In genomic region chr16:30399435-30400186, GRCh38 we compare ENCODE assay signal across 8 cellular contexts. TPM values are rescaled to one million over a fixed set of nuclear protein-coding genes. Genes with fewer than 3 reads are reported as not detected.
DNase-seq lines count a peak whose midpoint lies in the region; ATAC-seq and TF ChIP-seq lines count a peak whose summit lies in the region.

No MANE protein-coding gene starts in this region.

- H3K4me1 ChIP-seq in heart left ventricle = peaks cover 5 to 37% (median 18%) of the 10 kb centered on the region in 12 donors
- H3K4me1 ChIP-seq in body of pancreas = peaks cover 46% of the 10 kb centered on the region
- H3K4me1 ChIP-seq in mesenchymal stem cell (ENCODE audit: control insufficient read depth, insufficient read depth, low read depth, low read length) = peaks cover 13% of the 10 kb centered on the region
- peaks cover 0 to 2% of the 10 kb centered on the region in 2 donors for H3K4me1 ChIP-seq in aorta (ENCODE audit: control insufficient read depth in 1 of 2, insufficient read depth in 2 of 2, low read length in 2 of 2)

- H4K8ac ChIP-seq in mesenchymal stem cell (ENCODE audit: low read length) = peak overlapping the region; percentile 91

- peak overlapping the region; percentile 80 to 93 (median 90) for H3K27ac ChIP-seq in heart left ventricle
- peak overlapping the region; percentile 46 to 81 (median 70) for H3K27ac ChIP-seq in body of pancreas
- peak overlapping the region; percentile 99 for H3K27ac ChIP-seq in mesenchymal stem cell (ENCODE audit: low read length, poor library complexity, severe bottlenecking)
- H3K27ac ChIP-seq in aorta (ENCODE audit: low read depth in 1 of 2, low read length in 2 of 2) = peak overlapping the region; percentile 19 to 91

- peak overlapping the region; percentile 37 to 86 (median 70) for H3K4me3 ChIP-seq in heart left ventricle
- H3K4me3 ChIP-seq in body of pancreas = peak overlapping the region in 1 of 2 donors; percentile 50
- H3K4me3 ChIP-seq in mesenchymal stem cell (ENCODE audit: insufficient read depth in 1 of 2, low read depth in 1 of 2, low read length in 2 of 2) = peak overlapping the region; percentile 56 to 83
- H3K4me3 ChIP-seq in aorta (ENCODE audit: low read length in 2 of 2) = peak overlapping the region; percentile 46 to 94

- H3K4ac ChIP-seq in mesenchymal stem cell (ENCODE audit: low read depth in 1 of 2, low read length in 2 of 2) = peak overlapping the region; percentile 37 to 82

- peak overlapping the region; percentile 65 to 73 for H2BK12ac ChIP-seq in mesenchymal stem cell (ENCODE audit: low read length in 2 of 2)

- H3K23ac ChIP-seq in mesenchymal stem cell (ENCODE audit: low read length in 2 of 2) = peak overlapping the region in 1 of 2 experiments; percentile 86

- H4K91ac ChIP-seq in mesenchymal stem cell (ENCODE audit: low read length) = peak overlapping the region; percentile 58

- TF ChIP-seq POLR2A in heart left ventricle (IDR thresholded peaks at IDR 0.05) (no peak), body of pancreas (IDR thresholded peaks at IDR 0.05) (no peak)

- H3K36me3 ChIP-seq in heart left ventricle = peaks cover 0 to 19% (median 6%) of the 10 kb centered on the region in 9 donors
- H3K36me3 ChIP-seq in body of pancreas (replicated peaks in 1 of 2; ENCODE audit: insufficient read depth in 1 of 2, low read depth in 2 of 2) = no peaks in the 10 kb centered on the region
- H3K36me3 ChIP-seq in mesenchymal stem cell (ENCODE audit: control insufficient read depth in 1 of 2, insufficient read depth in 2 of 2, low read depth in 1 of 2, low read length in 2 of 2) = peaks cover 13 to 22% of the 10 kb centered on the region in 2 experiments
- no peaks in the 10 kb centered on the region for H3K36me3 ChIP-seq in aorta (ENCODE audit: control insufficient read depth in 1 of 2, insufficient read depth in 2 of 2, low read length in 1 of 2)

- H2BK120ac ChIP-seq in mesenchymal stem cell (ENCODE audit: low read depth, low read length) = peak overlapping the region; percentile 87

- H3K27me3 ChIP-seq in heart left ventricle (no peaks in the 10 kb centered on the region), body of pancreas (no peaks in the 10 kb centered on the region), mesenchymal stem cell (ENCODE audit: control insufficient read depth in 1 of 2, insufficient read depth in 1 of 2, low read length in 2 of 2) (no peaks in the 10 kb centered on the region), aorta (ENCODE audit: control insufficient read depth in 1 of 2, insufficient read depth in 2 of 2, low read length in 1 of 2) (no peaks in the 10 kb centered on the region)

- peak overlapping the region; percentile 93 for H3K4me2 ChIP-seq in mesenchymal stem cell (ENCODE audit: low read length, poor library complexity, severe bottlenecking)

- peak overlapping the region in 1 of 2 experiments; percentile 83 for H3K14ac ChIP-seq in mesenchymal stem cell (ENCODE audit: low read length in 2 of 2)

- H3K9ac ChIP-seq in mesenchymal stem cell (ENCODE audit: low read length) = peak overlapping the region; percentile 93

- ATAC-seq in heart left ventricle = no peak
- no peak for ATAC-seq in Right ventricle myocardium inferior
- ATAC-seq in body of pancreas = no peak
- no peak for ATAC-seq in aorta (ENCODE audit: low FRiP score)

- TF ChIP-seq CTCF in heart left ventricle (IDR thresholded peaks at IDR 0.05) (no peak), body of pancreas (IDR thresholded peaks at IDR 0.05) (no peak)

- peak overlapping the region; percentile 0 to 88 for H3K18ac ChIP-seq in mesenchymal stem cell (ENCODE audit: low read depth in 1 of 2, low read length in 2 of 2)

- intact Hi-C loops in heart left ventricle (cut with DNase I) = loop anchor here in 4 of 10 donors (5.0 to 10.0 kb wide), 3 partner anchors 32 to 305 kb away; partner anchors contain the start of genes CD2BP2 (in 1 of the 4), TBX6 (in 1 of the 4) and YPEL3 (in 1 of the 4)
- intact Hi-C loops in Right ventricle myocardium inferior (cut with DNase I) = no loop called here
- intact Hi-C loops in body of pancreas (cut with DNase I) = no loop called here
- intact Hi-C loops in aorta (cut with DNase I) = loop anchor here in 1 of 2 donors (10.0 kb wide), 2 partner anchors 305 to 335 kb away; partner anchors contain the start of genes ALDOA, TBX6 and YPEL3

- no peak overlapping the region for H2BK15ac ChIP-seq in mesenchymal stem cell (ENCODE audit: low read depth, poor library complexity, severe bottlenecking)

- H2AK5ac ChIP-seq in mesenchymal stem cell (ENCODE audit: low read length, severe bottlenecking) = peak overlapping the region; percentile 7

- WGBS in heart left ventricle, 4 donors = 13 to 17% (median 15%) methylated on average over 12 of the region's 12 CpGs
- WGBS in body of pancreas, 2 donors = 25 to 41% methylated on average over 4 to 12 of the region's 12 CpGs
- WGBS in mesenchymal stem cell = 24% methylated on average over 12 of the region's 12 CpGs
- WGBS in aorta, 2 donors = 6% methylated on average over 12 of the region's 12 CpGs

- H2AFZ ChIP-seq in mesenchymal stem cell (ENCODE audit: low read depth, low read length) = peak overlapping the region; percentile 77

- H2BK5ac ChIP-seq in mesenchymal stem cell (ENCODE audit: low read depth, low read length, poor library complexity, severe bottlenecking) = peak overlapping the region; percentile 86

- no peaks in the 10 kb centered on the region for H3K9me3 ChIP-seq in heart left ventricle
- H3K9me3 ChIP-seq in body of pancreas = no peaks in the 10 kb centered on the region
- H3K9me3 ChIP-seq in mesenchymal stem cell (ENCODE audit: control insufficient read depth, low read length) = no peaks in the 10 kb centered on the region
- H3K9me3 ChIP-seq in aorta (ENCODE audit: control insufficient read depth, low read length) = no peaks in the 10 kb centered on the region

- peaks cover 15% of the 10 kb centered on the region for H3K79me1 ChIP-seq in mesenchymal stem cell (replicated peaks; ENCODE audit: low read length, poor library complexity, severe bottlenecking)

- DNase-seq in heart left ventricle (no peak), Right ventricle myocardium inferior (ENCODE audit: missing footprints) (no peak), body of pancreas (no peak), mesenchymal stem cell (no peak), aorta (no peak), SIG-M5 (lab: John Stamatoyannopoulos, UW) (no peak), NCI-H2081 (lab: John Stamatoyannopoulos, UW) (no peak), AG20443 (ENCODE audit: low spot score) (no peak)

RNA-seq across cellular contexts. Expression of gene ZNF48, which starts 4.4 kb away (rescaled TPM):
- 10 to 100 TPM in 1 of 9 donors, 1 to 10 TPM in 8; 4.1 to 10.3 (median 5.9) TPM for total RNA-seq in heart left ventricle
- polyA plus RNA-seq in heart left ventricle = 10 to 100 TPM in 1 of 2 donors, 1 to 10 TPM in 1; 3.1 to 11.0 TPM
- 5.3 TPM for total RNA-seq in Right ventricle myocardium inferior
- total RNA-seq in body of pancreas = 10 to 100 TPM in 1 of 2 donors, 1 to 10 TPM in 1; 9.3 to 12.2 TPM
- 6.3 TPM for polyA plus RNA-seq in mesenchymal stem cell (2013, experiment 1 of 2)
- polyA plus RNA-seq in mesenchymal stem cell (2013, experiment 2 of 2) = 5.5 TPM
- 1 to 10 TPM; 6.2 to 7.4 TPM for total RNA-seq in aorta
- polyA plus RNA-seq in aorta = 1 to 10 TPM; 3.4 to 4.9 TPM

RNA-seq across cellular contexts. Expression of gene ZNF771, which starts 7.8 kb away (rescaled TPM):
- total RNA-seq in heart left ventricle = 10 to 100 TPM in 2 of 9 donors, 1 to 10 TPM in 7; 4.8 to 18.8 (median 6.8) TPM
- 10 to 100 TPM in 1 of 2 donors, 1 to 10 TPM in 1; 4.4 to 13.6 TPM for polyA plus RNA-seq in heart left ventricle
- total RNA-seq in Right ventricle myocardium inferior = 5.1 TPM
- total RNA-seq in body of pancreas = 10 to 100 TPM; 16.6 to 18.8 TPM
- polyA plus RNA-seq in mesenchymal stem cell (2013, experiment 1 of 2) = 5.2 TPM
- polyA plus RNA-seq in mesenchymal stem cell (2013, experiment 2 of 2) = 4.6 TPM
- total RNA-seq in aorta = 1 to 10 TPM; 6.3 to 7.4 TPM
- 10 to 100 TPM; 11.4 to 20.5 TPM for polyA plus RNA-seq in aorta

RNA-seq across cellular contexts. Expression of gene SEPTIN1, which starts 17.2 kb away (rescaled TPM):
- total RNA-seq in heart left ventricle (1 to 10 TPM in 6 of 9 donors, under 1 TPM in 2, not detected in 1; 0.67 to 9.2 (median 1.5) TPM), Right ventricle myocardium inferior (1.4 TPM), body of pancreas (under 1 TPM; 0.26 to 0.33 TPM), aorta (1 to 10 TPM; 2.8 to 6.1 TPM)
- polyA plus RNA-seq in heart left ventricle (1 to 10 TPM in 1 of 2 donors, under 1 TPM in 1; 0.44 to 2.4 TPM), aorta (1 to 10 TPM; 1.0 to 2.6 TPM)
- 1.3 TPM for polyA plus RNA-seq in mesenchymal stem cell (2013, experiment 1 of 2)
- 1.3 TPM for polyA plus RNA-seq in mesenchymal stem cell (2013, experiment 2 of 2)

RNA-seq across cellular contexts. Expression of gene MYL11, which starts 25.0 kb away (rescaled TPM):
- total RNA-seq in heart left ventricle (not detected), Right ventricle myocardium inferior (not detected), body of pancreas (not detected), aorta (not detected)
- polyA plus RNA-seq in heart left ventricle (not detected), aorta (under 1 TPM in 1 of 2 donors, not detected in 1; 0.26 TPM)
- 1.7 TPM for polyA plus RNA-seq in mesenchymal stem cell (2013, experiment 1 of 2)
- polyA plus RNA-seq in mesenchymal stem cell (2013, experiment 2 of 2) = 3.1 TPM

RNA-seq across cellular contexts. Expression of gene TBC1D10B, which starts 29.3 kb away (rescaled TPM):
- 10 to 100 TPM; 16.9 to 33.2 (median 24.2) TPM for total RNA-seq in heart left ventricle
- 10 to 100 TPM; 18.1 to 40.0 TPM for polyA plus RNA-seq in heart left ventricle
- total RNA-seq in Right ventricle myocardium inferior = 26.0 TPM
- total RNA-seq in body of pancreas = 10 to 100 TPM; 17.9 to 22.1 TPM
- 23.4 TPM for polyA plus RNA-seq in mesenchymal stem cell (2013, experiment 1 of 2)
- polyA plus RNA-seq in mesenchymal stem cell (2013, experiment 2 of 2) = 21.8 TPM
- 10 to 100 TPM; 30.7 to 38.0 TPM for total RNA-seq in aorta
- polyA plus RNA-seq in aorta = 10 to 100 TPM; 10.3 to 22.2 TPM
